Comparison of ENCODE assay signal across 1 cellular context in the genomic region with DNA sequence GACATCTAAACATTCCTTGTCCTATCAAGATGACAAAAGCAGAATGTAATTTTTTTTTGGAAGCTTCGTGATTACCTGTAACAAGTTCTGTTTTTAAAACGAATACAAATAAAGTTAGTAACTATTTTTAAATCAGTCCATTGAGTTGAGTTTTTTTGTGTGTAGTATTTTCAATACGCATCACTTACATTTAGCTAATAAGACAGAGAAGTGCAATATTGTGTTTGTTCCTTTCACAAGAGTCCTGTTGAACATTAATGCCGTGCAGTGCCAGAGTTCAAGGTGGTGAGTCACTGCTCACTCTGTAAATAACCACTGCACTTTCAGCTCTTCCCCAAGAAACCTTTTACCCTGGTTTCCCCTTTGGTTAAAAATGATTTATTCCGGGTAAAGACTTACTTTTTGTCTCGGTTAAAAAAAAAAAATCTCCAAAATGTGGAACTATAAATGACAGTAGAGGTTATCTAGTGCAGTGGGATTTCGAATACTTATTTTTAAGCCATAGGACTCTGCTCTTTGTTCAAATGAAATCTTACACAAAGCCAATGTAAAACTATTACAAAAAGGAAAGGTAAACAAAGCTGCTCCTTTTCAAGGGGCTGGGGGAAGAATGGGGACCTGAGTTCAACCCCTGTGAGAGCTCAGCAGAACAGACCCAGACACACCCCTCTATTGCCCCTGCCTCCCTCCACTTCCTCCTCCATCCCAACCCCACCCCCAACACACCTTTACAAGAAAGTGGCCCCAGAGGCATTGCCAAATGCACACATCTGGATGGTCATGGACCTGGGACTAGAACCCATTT.
TF ChIP-seq lines count a peak whose summit lies in the region.

No MANE protein-coding gene starts in this region.

TF ChIP-seq in liver, 16 proteins besides CTCF, POLR2A, EP300 and RAD21 (continued from another document):
- TF ChIP-seq ZBTB33 (IDR thresholded peaks at IDR 0.05) (peak; percentile 60), SP1 (IDR thresholded peaks at IDR 0.05) (peak; percentile 98), FOXA1 (IDR thresholded peaks at IDR 0.05) (peak; percentile 94), JUND (IDR thresholded peaks at IDR 0.05) (peak; percentile 99 to 100), TAF1 (conservative IDR thresholded peaks at IDR 0.05) (no peak), REST (IDR thresholded peaks at IDR 0.05) (no peak), HNF4G (IDR thresholded peaks at IDR 0.05) (peak; percentile 67), YY1 (IDR thresholded peaks at IDR 0.05) (peak; percentile 29), EGR1 (IDR thresholded peaks at IDR 0.05; ENCODE audit: low read depth in 2 of 2) (peak in 1 of 2 donors; percentile 47), MAX (IDR thresholded peaks at IDR 0.05) (peak; percentile 39)
